8 cellular contexts compared by ENCODE assay signal in the genomic region with DNA sequence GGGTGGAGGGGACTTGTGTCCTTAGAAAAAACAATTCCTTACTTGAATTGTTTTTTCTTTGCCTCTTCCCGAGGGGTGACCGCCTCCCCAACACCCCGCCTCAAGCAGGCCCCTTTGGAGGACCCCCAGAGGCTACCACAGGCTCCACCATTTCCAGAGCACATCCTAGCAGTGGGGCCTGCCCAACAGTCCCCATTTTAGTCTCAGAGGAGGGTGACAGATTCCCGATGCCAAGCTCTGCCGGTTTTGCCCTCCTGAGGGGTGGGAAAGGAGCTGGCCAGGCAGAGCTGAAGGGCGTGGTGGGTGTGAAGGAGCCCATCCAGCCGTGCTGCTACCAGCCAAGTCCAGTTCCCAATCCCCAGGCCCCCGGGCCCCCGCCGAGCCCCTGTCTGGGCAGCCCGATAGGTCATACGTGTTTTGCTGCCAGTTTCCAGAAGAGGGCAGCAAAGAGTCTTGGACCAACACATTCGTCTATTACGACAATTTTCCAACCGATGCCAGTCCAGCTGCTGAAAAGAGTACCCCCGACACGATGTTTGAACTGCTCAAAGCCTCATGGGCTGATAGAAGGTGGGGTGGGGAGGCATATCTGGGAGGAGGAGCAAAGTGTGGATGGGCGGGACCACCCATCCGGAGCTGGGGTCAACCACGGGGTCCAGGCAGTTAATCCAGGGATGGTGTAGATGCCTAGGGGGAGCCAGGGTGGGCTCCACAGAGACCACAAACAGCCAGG. TPM values are rescaled to one million over a fixed set of nuclear protein-coding genes. Genes with fewer than 3 reads are reported as not detected.
DNase-seq lines count a peak whose midpoint lies in the region; ATAC-seq and TF ChIP-seq lines count a peak whose summit lies in the region.

No MANE protein-coding gene starts in this region.

- peak; percentile 69 for TF ChIP-seq CTCF in Calu3 (IDR thresholded peaks at IDR 0.05; ENCODE audit: unreplicated experiment)
- TF ChIP-seq CTCF in fibroblast of lung (conservative IDR thresholded peaks at IDR 0.05 in 1 of 2, IDR thresholded peaks at IDR 0.05 in 1 of 2; ENCODE audit: low read depth in 1 of 2, low read length in 2 of 2), result peak; percentile 67 to 71
- TF ChIP-seq CTCF in neural progenitor cell (IDR thresholded peaks at IDR 0.05), result peak; percentile 81
- peak; percentile 59 to 73 for TF ChIP-seq CTCF in suprapubic skin (IDR thresholded peaks at IDR 0.05)

- H3K4me2 ChIP-seq in fibroblast of lung (ENCODE audit: extremely low read depth, insufficient read depth, low read length) (peak overlapping the region; percentile 35), neural progenitor cell (no peak overlapping the region)

- H3K9ac ChIP-seq in fibroblast of lung (ENCODE audit: insufficient read depth, low read length) (no peak overlapping the region), neural progenitor cell (no peak overlapping the region)

- H3K27me3 ChIP-seq in fibroblast of lung (ENCODE audit: control insufficient read depth, insufficient read depth, low read length), result peaks cover 2% of the 10 kb centered on the region
- no peaks in the 10 kb centered on the region for H3K27me3 ChIP-seq in neural progenitor cell
- no peaks in the 10 kb centered on the region for H3K27me3 ChIP-seq in suprapubic skin

- H3K79me2 ChIP-seq in fibroblast of lung (ENCODE audit: control insufficient read depth, insufficient read depth, low read length) (no peaks in the 10 kb centered on the region), neural progenitor cell (ENCODE audit: low read depth) (no peaks in the 10 kb centered on the region)

- no peak for ATAC-seq in HG02884 (IDR thresholded peaks at IDR 0.05; ENCODE audit: unreplicated experiment)

- H3K4me3 Mint-ChIP-seq in Calu3 (ENCODE audit: low read depth, unreplicated experiment) (no peak overlapping the region), neural progenitor cell (no peak overlapping the region)

- H3K36me3 ChIP-seq in fibroblast of lung (ENCODE audit: control insufficient read depth, insufficient read depth, low read length), result no peaks in the 10 kb centered on the region
- H3K36me3 ChIP-seq in neural progenitor cell, result no peaks in the 10 kb centered on the region
- H3K36me3 ChIP-seq in suprapubic skin, result no peaks in the 10 kb centered on the region

- H3K36me3 Mint-ChIP-seq in Calu3 (ENCODE audit: insufficient read depth, unreplicated experiment) (peaks cover 5% of the 10 kb centered on the region), neural progenitor cell (peaks cover 6% of the 10 kb centered on the region)

- H3K9me3 ChIP-seq in fibroblast of lung (ENCODE audit: control insufficient read depth, insufficient read depth, low read depth, low read length) (no peaks in the 10 kb centered on the region), neural progenitor cell (ENCODE audit: low read depth) (no peaks in the 10 kb centered on the region), suprapubic skin (no peaks in the 10 kb centered on the region)

- no peaks in the 10 kb centered on the region for H4K20me1 ChIP-seq in fibroblast of lung (ENCODE audit: control insufficient read depth, extremely low read depth, insufficient read depth, low read length)
- H4K20me1 ChIP-seq in neural progenitor cell (ENCODE audit: low read depth), result no peaks in the 10 kb centered on the region

- peak; percentile 68 for DNase-seq in Calu3
- DNase-seq in Kasumi-1 (lab: John Stamatoyannopoulos, UW), result peak; percentile 79 to 87
- DNase-seq in OCI-M2 (lab: John Stamatoyannopoulos, UW; ENCODE audit: unreplicated experiment), result peak; percentile 25
- peak; percentile 59 for DNase-seq in activated T-cell treated with anti-CD3 and anti-CD28 coated beads, Interleukin-2, amount 50 U/mL, for 1 hour
- peak; percentile 64 to 82 for DNase-seq in fibroblast of lung (ENCODE audit: low read depth in 2 of 2)
- peak; percentile 86 for DNase-seq in neural progenitor cell (ENCODE audit: low spot score)
- DNase-seq in suprapubic skin (ENCODE audit: low spot score in 2 of 2), result no peak

- BruUV-seq in Calu3 (replicated peaks; lab: Mats Ljungman, UMichigan), result no TSS peak

- intact Hi-C loops in Calu3 (cut with micrococcal nuclease; ENCODE audit: unreplicated experiment), result loop anchor here (2.0 kb wide), 1 partner anchor 170 kb away; no protein-coding TSS in a partner anchor

- H3K4me1 ChIP-seq in fibroblast of lung (ENCODE audit: control insufficient read depth, extremely low read depth, insufficient read depth, low read length) (peaks cover 2% of the 10 kb centered on the region), neural progenitor cell (no peaks in the 10 kb centered on the region), suprapubic skin (peaks cover 4% of the 10 kb centered on the region)

- H3K9me3 Mint-ChIP-seq in Calu3 (ENCODE audit: low read depth, unreplicated experiment), result no peaks in the 10 kb centered on the region
- no peaks in the 10 kb centered on the region for H3K9me3 Mint-ChIP-seq in neural progenitor cell

- H3K27me3 Mint-ChIP-seq in Calu3 (ENCODE audit: unreplicated experiment), result peaks cover 31% of the 10 kb centered on the region
- peaks cover 2% of the 10 kb centered on the region for H3K27me3 Mint-ChIP-seq in neural progenitor cell (ENCODE audit: insufficient read depth, low read depth)

- no peaks in the 10 kb centered on the region for H3F3A ChIP-seq in neural progenitor cell (ENCODE audit: low read depth)

- no peak overlapping the region for H3K27ac ChIP-seq in fibroblast of lung (ENCODE audit: insufficient read depth, low read length)
- H3K27ac ChIP-seq in neural progenitor cell, result no peak overlapping the region
- H3K27ac ChIP-seq in suprapubic skin, result no peak overlapping the region

- no peak for TF ChIP-seq EP300 in suprapubic skin (IDR thresholded peaks at IDR 0.05)

- H3K4me1 Mint-ChIP-seq in Calu3 (ENCODE audit: low read depth, unreplicated experiment), result no peaks in the 10 kb centered on the region
- H3K4me1 Mint-ChIP-seq in neural progenitor cell, result peaks cover 8% of the 10 kb centered on the region

- CTCF ChIA-PET in Calu3 (lab: Charles Lee), result interaction anchor here (0.7 to 2.1 kb wide), 3 partner anchors 14 to 74 kb away, joined by 3 to 9 read pairs (median 5); no protein-coding TSS in a partner anchor

- H2AFZ ChIP-seq in fibroblast of lung (ENCODE audit: low read length) (no peak overlapping the region), neural progenitor cell (replicated peaks) (peak overlapping the region; percentile 44)

- no peak overlapping the region for H3K27ac Mint-ChIP-seq in Calu3 (ENCODE audit: unreplicated experiment)
- H3K27ac Mint-ChIP-seq in neural progenitor cell, result no peak overlapping the region

- H3K4me3 ChIP-seq in fibroblast of lung (replicated peaks in 1 of 4; ENCODE audit: control extremely low read depth in 1 of 4, insufficient read depth in 1 of 4, low read depth in 3 of 4, low read length in 4 of 4), result peak overlapping the region in 1 of 4 experiments; percentile 17
- H3K4me3 ChIP-seq in neural progenitor cell, result no peak overlapping the region
- peak overlapping the region; percentile 26 for H3K4me3 ChIP-seq in suprapubic skin

- WGBS in suprapubic skin, result 32% methylated on average over 14 of the region's 20 CpGs

- no peak for TF ChIP-seq POLR2A in suprapubic skin (IDR thresholded peaks at IDR 0.05)

RNA-seq across cellular contexts. Expression of a gene that starts 18.8 kb away (rescaled TPM):
- total RNA-seq in Calu3 (2022) (73.1 and 82.4 TPM in 2 replicates), fibroblast of lung (20.3 and 25.6 TPM in 2 replicates), neural progenitor cell (ENCODE audit: low replicate concordance) (15.2 and 78.3 TPM in 2 replicates), suprapubic skin (10 to 100 TPM; 39.4 to 59.9 (median 45.3) TPM)
- polyA plus RNA-seq in fibroblast of lung, result 4.9 and 6.4 TPM in 2 replicates
- 21.3 and 26.7 TPM in 2 replicates for polyA plus RNA-seq in fibroblast of lung (2012)
- 6.8 and 16.8 TPM in 2 replicates for polyA minus RNA-seq in fibroblast of lung (ENCODE audit: low replicate concordance)

RNA-seq across cellular contexts. Expression of a gene that starts 46.1 kb away (rescaled TPM):
- total RNA-seq in Calu3 (2022) (9.9 and 13.3 TPM in 2 replicates), fibroblast of lung (1.5 and 2.1 TPM in 2 replicates), neural progenitor cell (ENCODE audit: low replicate concordance) (7.7 and 11.8 TPM in 2 replicates), suprapubic skin (1 to 10 TPM; 1.2 to 4.4 (median 2.9) TPM)
- polyA plus RNA-seq in fibroblast of lung, result 0.53 and 0.96 TPM in 2 replicates
- 1.9 and 2.6 TPM in 2 replicates for polyA plus RNA-seq in fibroblast of lung (2012)
- 0.20 and 0.26 TPM in 2 replicates for polyA minus RNA-seq in fibroblast of lung (ENCODE audit: low replicate concordance)

RNA-seq across cellular contexts. Expression of a gene that starts 46.9 kb away (rescaled TPM):
- total RNA-seq in Calu3 (2022), result 31.2 and 35.9 TPM in 2 replicates
- 26.2 and 30.4 TPM in 2 replicates for total RNA-seq in fibroblast of lung
- polyA plus RNA-seq in fibroblast of lung, result 8.3 and 10.2 TPM in 2 replicates
- 15.0 and 19.1 TPM in 2 replicates for polyA plus RNA-seq in fibroblast of lung (2012)
- 42.7 and 49.3 TPM in 2 replicates for polyA minus RNA-seq in fibroblast of lung (ENCODE audit: low replicate concordance)
- total RNA-seq in neural progenitor cell (ENCODE audit: low replicate concordance), result 21.2 and 34.8 TPM in 2 replicates
- 10 to 100 TPM; 18.6 to 33.6 (median 22.7) TPM for total RNA-seq in suprapubic skin

Comparison
In these comparisons a context has a peak if more than half of its experiments do, and no peak if none do; other contexts are left out.
1. DNase-seq: peak in Calu3 (single experiment), Kasumi-1 (2 of 2), OCI-M2 (single experiment), activated T-cell treated with anti-CD3 and anti-CD28 coated beads, Interleukin-2, amount 50 U/mL, for 1 hour (single experiment), fibroblast of lung (2 of 2) and neural progenitor cell (single experiment); none in suprapubic skin (0 of 2).
2. Peak in every context shown above with its lines, with median percentiles within 50 percentile points of each other: CTCF ChIP-seq.